ENCODE assay signal across 8 cellular contexts in the genomic region with DNA sequence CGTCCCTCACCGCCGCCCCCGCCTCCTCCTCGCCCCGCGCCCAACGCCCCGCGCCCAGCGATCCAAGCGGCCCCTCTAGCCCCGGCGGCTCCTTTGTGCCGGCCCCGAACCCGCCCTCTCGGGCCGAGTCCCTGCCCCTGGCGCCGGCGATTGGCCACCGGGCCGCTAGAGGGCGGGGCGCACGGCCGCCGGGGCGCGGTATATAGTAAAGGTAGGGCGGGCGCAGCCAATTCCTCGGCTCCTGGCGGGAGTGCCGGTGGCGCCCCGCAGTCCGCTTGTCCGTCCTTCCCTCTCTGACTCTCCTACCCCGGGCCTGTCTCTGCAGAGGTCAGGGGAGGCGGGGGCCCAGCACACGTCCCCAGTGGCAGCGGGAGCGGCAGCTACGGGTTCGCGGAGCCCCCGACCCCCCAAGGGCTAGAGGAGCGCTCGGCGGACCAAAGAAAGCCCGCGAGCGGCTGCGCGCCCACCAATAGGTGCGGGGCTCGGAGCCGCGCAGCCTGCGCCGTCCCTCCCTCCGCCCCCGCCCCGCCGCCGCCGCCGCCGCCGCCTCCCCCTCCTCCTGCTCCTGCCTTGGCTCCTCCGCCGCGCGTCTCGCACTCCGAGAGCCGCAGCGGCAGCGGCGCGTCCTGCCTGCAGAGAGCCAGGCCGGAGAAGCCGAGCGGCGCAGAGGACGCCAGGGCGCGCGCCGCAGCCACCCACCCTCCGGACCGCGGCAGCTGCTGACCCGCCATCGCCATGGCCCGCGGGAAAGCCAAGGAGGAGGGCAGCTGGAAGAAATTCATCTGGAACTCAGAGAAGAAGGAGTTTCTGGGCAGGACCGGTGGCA. TPM values are rescaled to one million over a fixed set of nuclear protein-coding genes. Genes with fewer than 3 reads are reported as not detected.
DNase-seq lines count a peak whose midpoint lies in the region; ATAC-seq and TF ChIP-seq lines count a peak whose summit lies in the region.

A gene (plus strand): TSS at position 596 of the 826 bp plus-strand sequence. CDS start 140 bp downstream, at position 736.

- peak within 1 kb of the TSS; percentile 75 for H3K4me3 ChIP-seq in BJ (ENCODE audit: low read depth, low read length)

- POLR2A ChIA-PET in BJ (lab: Charles Lee): no interaction called here

- intact Hi-C loops in left colon (cut with DNase I, micrococcal nuclease): no loop called here

- peaks cover 4% of the 10 kb centered on the region for H3K27me3 ChIP-seq in BJ (ENCODE audit: control insufficient read depth, insufficient read depth, low read length)

- no peaks in the 10 kb centered on the region for H3K36me3 ChIP-seq in BJ (ENCODE audit: control insufficient read depth, insufficient read depth, low read length)

- peak; percentile 27; the same call in 1 of the 2 replicates for TF ChIP-seq CTCF in BJ (IDR thresholded peaks at IDR 0.05; ENCODE audit: insufficient read depth, low read depth, low read length)

- no peak for DNase-seq in BJ (ENCODE audit: low read depth)
- DNase-seq in NCI-H460 (ENCODE audit: extremely low read depth, low read depth): peak; percentile 89
- DNase-seq in activated CD4-positive, alpha-beta T cell treated with anti-CD3 and anti-CD28 coated beads for 4 hours: peak; percentile 75
- peak; percentile 88 to 93 for DNase-seq in left colon
- DNase-seq in stimulated activated CD4-positive, alpha-beta T cell treated with anti-CD3 and anti-CD28 coated beads, Interleukin-1b, Interleukin-23, amount 100 ng/mL, for 48 hours: peak; percentile 76

- ATAC-seq in HG03378 (IDR thresholded peaks at IDR 0.05; ENCODE audit: unreplicated experiment) (peak; percentile 70), left colon (peak; percentile 58)

- peak; percentile 97 for TF ChIP-seq POLR2A in GM19193 (IDR thresholded peaks at IDR 0.05; ENCODE audit: extremely low read depth, insufficient read depth, insufficient read length)

- H3K27ac ChIP-seq in cingulate gyrus (ENCODE audit: low read depth, low read length): peak within 1 kb of the TSS; percentile 90

- CTCF ChIA-PET in BJ (lab: Yijun Ruan, JAX): interaction anchor here (1.3 to 2.4 kb wide), 2 partner anchors 12 to 242 kb away, joined by 3 to 11 read pairs; no protein-coding TSS in a partner anchor

RNA-seq across cellular contexts. Expression of the gene that starts here (rescaled TPM):
- 10.5 and 18.8 TPM in 2 replicates for polyA plus RNA-seq in BJ (2011; rRNA removed)
- polyA minus RNA-seq in BJ (2011; rRNA and poly(A)+ RNA removed): 5.9 and 7.4 TPM in 2 replicates
- total RNA-seq in NCI-H460 (2014; rRNA removed; shearing (Covaris generic)): 84.8 and 91.9 TPM in 2 replicates
- polyA plus RNA-seq in NCI-H460 (2014; cell fraction: nucleus; rRNA removed): 47.5 and 65.4 TPM in 2 replicates
- 100 to 1,000 TPM; 697 to 795 TPM for total RNA-seq in left colon
